In genomic region chr22:34971456-34971855, GRCh38 we compare ENCODE assay signal across 25 cellular contexts.
"Had no signal": no experiment of that assay in that cellular context is flagged by ENCODE, and none has a peak within 500 bp of the region (broad histone marks: within the 10 kb centered on the region; RNA-seq: fewer than 3 reads in every experiment).

No MANE protein-coding gene starts in this region.

- H3K4me1 Mint-ChIP-seq: activated naive CD8-positive, alpha-beta T cell treated with anti-CD3 and anti-CD28 coated beads, Interleukin-2, amount 10 ng/mL, durations not matched to agents 7 days and 5 days had no signal

- H3K9me3 ChIP-seq: adrenal gland, SJSA1 had no signal

- H3K4me3 Mint-ChIP-seq: activated CD8-positive, alpha-beta T cell treated with anti-CD3 and anti-CD28 coated beads, Interleukin-2, amount 10 ng/mL, durations not matched to agents 7 days and 5 days; activated naive CD8-positive, alpha-beta T cell treated with anti-CD3 and anti-CD28 coated beads, Interleukin-2, amount 10 ng/mL, durations not matched to agents 7 days and 5 days; T-helper 2 cell treated with Interferon-gamma antibody and Interleukin-4, amounts not matched to agents 5 μg/mL and 100 μg/mL, for 36 hours; WTC11 had no signal

- H3K27me3 Mint-ChIP-seq: activated naive CD8-positive, alpha-beta T cell treated with anti-CD3 and anti-CD28 coated beads, Interleukin-2, amount 10 ng/mL, durations not matched to agents 7 days and 5 days had no signal

- ATAC-seq: activated CD8-positive, alpha-beta T cell treated with anti-CD3 and anti-CD28 coated beads, Interleukin-2, amount 10 ng/mL, durations not matched to agents 7 days and 5 days; PC-3; SK-N-SH treated with all-trans-retinoic acid at 6 μM for 48 hours; WTC11 had no signal

- H3K27ac Mint-ChIP-seq: activated CD8-positive, alpha-beta T cell treated with anti-CD3 and anti-CD28 coated beads, Interleukin-2, amount 10 ng/mL, durations not matched to agents 7 days and 5 days; activated naive CD8-positive, alpha-beta T cell treated with anti-CD3 and anti-CD28 coated beads, Interleukin-2, amount 10 ng/mL, durations not matched to agents 7 days and 5 days; T-helper 2 cell treated with Interferon-gamma antibody and Interleukin-4, amounts not matched to agents 5 μg/mL and 100 μg/mL, for 36 hours; WTC11 had no signal

- DNase-seq: activated CD4-positive, alpha-beta T cell treated with anti-CD3 and anti-CD28 coated beads for 48 hours; activated CD4-positive, alpha-beta T cell treated with anti-CD3 and anti-CD28 coated beads, Interleukin-2, amount 50 U/mL, for 4 hours; activated CD4-positive, CD25-positive, alpha-beta regulatory T cell treated with anti-CD3 and anti-CD28 coated beads, Interleukin-2, amount 50 U/mL, for 72 hours; activated CD8-positive, alpha-beta memory T cell treated with anti-CD3 and anti-CD28 coated beads, Interleukin-2, amount 50 U/mL, for 48 hours; activated CD8-positive, alpha-beta T cell treated with anti-CD3 and anti-CD28 coated beads, Interleukin-2, amount 10 ng/mL, durations not matched to agents 7 days and 5 days; activated naive CD4-positive, alpha-beta T cell treated with anti-CD3 and anti-CD28 coated beads, Interleukin-2, amount 50 U/mL, for 16 hours; activated naive CD8-positive, alpha-beta T cell treated with anti-CD3 and anti-CD28 coated beads, Interleukin-2, amount 10 ng/mL, durations not matched to agents 7 days and 5 days; activated T-cell treated with anti-CD3 and anti-CD28 coated beads, Interleukin-2, amount 50 U/mL, for 1 hour; adrenal gland; anterior cingulate cortex; caudate nucleus; MM.1S; NCI-H1930; NCI-H345; NCI-H510A; NCI-H526 treated with DMSO at 0.1 percent for 48 hours; PC-3; SHP77; SW 1271 had no signal

- H3K4me3 ChIP-seq: adrenal gland, breast epithelium, SJSA1 had no signal

- H3K27me3 ChIP-seq: adrenal gland had no signal

- H3K36me3 ChIP-seq: adrenal gland, breast epithelium, SJSA1 had no signal

- H3K4me1 ChIP-seq: adrenal gland, breast epithelium, SJSA1 had no signal

- FAIRE-seq: RCC 7860 had no signal

- H3K27ac ChIP-seq: adrenal gland, breast epithelium, SJSA1 had no signal

- H3K36me3 Mint-ChIP-seq: activated naive CD8-positive, alpha-beta T cell treated with anti-CD3 and anti-CD28 coated beads, Interleukin-2, amount 10 ng/mL, durations not matched to agents 7 days and 5 days had no signal
